20 cellular contexts compared by ENCODE assay signal in the genomic region with DNA sequence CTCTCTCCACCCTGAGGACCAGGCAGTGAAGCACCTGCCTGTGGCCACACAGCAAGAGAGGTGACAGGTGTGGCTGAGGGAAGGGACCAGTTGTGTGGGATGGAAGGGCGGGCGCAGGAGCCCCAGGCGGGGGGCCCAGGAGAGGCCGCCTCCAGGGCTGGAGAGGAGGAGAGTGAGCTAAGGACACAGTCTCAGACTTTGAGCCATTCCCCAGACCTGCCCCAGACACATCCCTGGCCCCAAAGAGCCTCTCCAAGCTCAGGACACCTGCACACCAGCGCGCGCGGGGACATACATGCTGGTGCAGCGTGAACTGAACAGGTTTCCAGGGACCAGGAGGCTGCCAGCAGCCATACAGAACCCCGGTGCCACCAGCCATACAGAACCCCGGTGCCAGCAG.
"Had no signal": no experiment of that assay in that cellular context is flagged by ENCODE, and none has a peak within 500 bp of the region (broad histone marks: within the 10 kb centered on the region; RNA-seq: fewer than 3 reads in every experiment).

No MANE protein-coding gene starts in this region.

- H3K27me3 Mint-ChIP-seq: activated CD4-positive, alpha-beta memory T cell treated with anti-CD3 and anti-CD28 coated beads for 36 hours; activated naive CD8-positive, alpha-beta T cell treated with anti-CD3 and anti-CD28 coated beads, Interleukin-2, amount 10 ng/mL, durations not matched to agents 7 days and 5 days; central memory CD8-positive, alpha-beta T cell; naive thymus-derived CD8-positive, alpha-beta T cell; stimulated activated naive CD8-positive, alpha-beta T cell treated with anti-CD3 and anti-CD28 coated beads, Interleukin-15, Interleukin-2, amounts not matched to agents 100 ng/mL and 50 ng/mL, for 24 hours had no signal

- DNase-seq: activated CD4-positive, alpha-beta memory T cell treated with anti-CD3 and anti-CD28 coated beads for 36 hours; activated CD4-positive, alpha-beta T cell treated with anti-CD3 and anti-CD28 coated beads for 48 hours; activated effector memory CD4-positive, alpha-beta T cell treated with Interleukin-2 at 50 U/mL for 16 hours; activated naive CD4-positive, alpha-beta T cell treated with anti-CD3 and anti-CD28 coated beads for 36 hours; activated naive CD8-positive, alpha-beta T cell treated with anti-CD3 and anti-CD28 coated beads, Interleukin-2, amount 10 ng/mL, durations not matched to agents 7 days and 5 days; activated T-cell treated with anti-CD3 and anti-CD28 coated beads, Interleukin-2, amount 50 U/mL, for 72 hours; amniotic stem cell; effector memory CD4-positive, alpha-beta T cell; foreskin keratinocyte; left ventricle myocardium inferior; naive thymus-derived CD8-positive, alpha-beta T cell; stimulated activated CD4-positive, alpha-beta T cell treated with anti-CD3 and anti-CD28 coated beads, Interleukin-4, amount 100 ng/mL, for 4 hours; substantia nigra; T1000; thyroid gland; upper lobe of right lung had no signal

- H3K36me3 Mint-ChIP-seq: activated CD4-positive, alpha-beta memory T cell treated with anti-CD3 and anti-CD28 coated beads for 36 hours; activated naive CD8-positive, alpha-beta T cell treated with anti-CD3 and anti-CD28 coated beads, Interleukin-2, amount 10 ng/mL, durations not matched to agents 7 days and 5 days; mesothelial cell of epicardium; neural progenitor cell had no signal

- H3K4me3 Mint-ChIP-seq: activated CD4-positive, alpha-beta memory T cell treated with anti-CD3 and anti-CD28 coated beads for 36 hours; activated naive CD4-positive, alpha-beta T cell treated with anti-CD3 and anti-CD28 coated beads for 36 hours; activated naive CD8-positive, alpha-beta T cell treated with anti-CD3 and anti-CD28 coated beads, Interleukin-2, amount 10 ng/mL, durations not matched to agents 7 days and 5 days; activated T-cell treated with anti-CD3 and anti-CD28 coated beads, Interleukin-2, amount 50 U/mL, for 72 hours; central memory CD8-positive, alpha-beta T cell; mesothelial cell of epicardium; naive thymus-derived CD8-positive, alpha-beta T cell; neural progenitor cell; stimulated activated naive CD8-positive, alpha-beta T cell treated with anti-CD3 and anti-CD28 coated beads, Interleukin-15, Interleukin-2, amounts not matched to agents 100 ng/mL and 50 ng/mL, for 24 hours had no signal

- H3K9me3 Mint-ChIP-seq: activated CD4-positive, alpha-beta memory T cell treated with anti-CD3 and anti-CD28 coated beads for 36 hours; activated naive CD4-positive, alpha-beta T cell treated with anti-CD3 and anti-CD28 coated beads for 36 hours; activated naive CD8-positive, alpha-beta T cell treated with anti-CD3 and anti-CD28 coated beads, Interleukin-2, amount 10 ng/mL, durations not matched to agents 7 days and 5 days; activated T-cell treated with anti-CD3 and anti-CD28 coated beads, Interleukin-2, amount 50 U/mL, for 72 hours; central memory CD8-positive, alpha-beta T cell; mesothelial cell of epicardium; naive thymus-derived CD8-positive, alpha-beta T cell; neural progenitor cell; stimulated activated naive CD8-positive, alpha-beta T cell treated with anti-CD3 and anti-CD28 coated beads, Interleukin-15, Interleukin-2, amounts not matched to agents 100 ng/mL and 50 ng/mL, for 24 hours had no signal

- H3K4me1 Mint-ChIP-seq: activated naive CD8-positive, alpha-beta T cell treated with anti-CD3 and anti-CD28 coated beads, Interleukin-2, amount 10 ng/mL, durations not matched to agents 7 days and 5 days; mesothelial cell of epicardium had no signal

- H3K27ac Mint-ChIP-seq: activated CD4-positive, alpha-beta memory T cell treated with anti-CD3 and anti-CD28 coated beads for 36 hours; activated naive CD4-positive, alpha-beta T cell treated with anti-CD3 and anti-CD28 coated beads for 36 hours; activated naive CD8-positive, alpha-beta T cell treated with anti-CD3 and anti-CD28 coated beads, Interleukin-2, amount 10 ng/mL, durations not matched to agents 7 days and 5 days; activated T-cell treated with anti-CD3 and anti-CD28 coated beads, Interleukin-2, amount 50 U/mL, for 72 hours; mesothelial cell of epicardium; naive thymus-derived CD8-positive, alpha-beta T cell; neural progenitor cell; stimulated activated naive CD8-positive, alpha-beta T cell treated with anti-CD3 and anti-CD28 coated beads, Interleukin-15, Interleukin-2, amounts not matched to agents 100 ng/mL and 50 ng/mL, for 24 hours had no signal

- ATAC-seq: activated T-cell treated with anti-CD3 and anti-CD28 coated beads, Interleukin-2, amount 50 U/mL, for 72 hours; foreskin keratinocyte; naive thymus-derived CD8-positive, alpha-beta T cell; upper lobe of right lung had no signal
